8 cellular contexts compared by ENCODE assay signal in the genomic region with DNA sequence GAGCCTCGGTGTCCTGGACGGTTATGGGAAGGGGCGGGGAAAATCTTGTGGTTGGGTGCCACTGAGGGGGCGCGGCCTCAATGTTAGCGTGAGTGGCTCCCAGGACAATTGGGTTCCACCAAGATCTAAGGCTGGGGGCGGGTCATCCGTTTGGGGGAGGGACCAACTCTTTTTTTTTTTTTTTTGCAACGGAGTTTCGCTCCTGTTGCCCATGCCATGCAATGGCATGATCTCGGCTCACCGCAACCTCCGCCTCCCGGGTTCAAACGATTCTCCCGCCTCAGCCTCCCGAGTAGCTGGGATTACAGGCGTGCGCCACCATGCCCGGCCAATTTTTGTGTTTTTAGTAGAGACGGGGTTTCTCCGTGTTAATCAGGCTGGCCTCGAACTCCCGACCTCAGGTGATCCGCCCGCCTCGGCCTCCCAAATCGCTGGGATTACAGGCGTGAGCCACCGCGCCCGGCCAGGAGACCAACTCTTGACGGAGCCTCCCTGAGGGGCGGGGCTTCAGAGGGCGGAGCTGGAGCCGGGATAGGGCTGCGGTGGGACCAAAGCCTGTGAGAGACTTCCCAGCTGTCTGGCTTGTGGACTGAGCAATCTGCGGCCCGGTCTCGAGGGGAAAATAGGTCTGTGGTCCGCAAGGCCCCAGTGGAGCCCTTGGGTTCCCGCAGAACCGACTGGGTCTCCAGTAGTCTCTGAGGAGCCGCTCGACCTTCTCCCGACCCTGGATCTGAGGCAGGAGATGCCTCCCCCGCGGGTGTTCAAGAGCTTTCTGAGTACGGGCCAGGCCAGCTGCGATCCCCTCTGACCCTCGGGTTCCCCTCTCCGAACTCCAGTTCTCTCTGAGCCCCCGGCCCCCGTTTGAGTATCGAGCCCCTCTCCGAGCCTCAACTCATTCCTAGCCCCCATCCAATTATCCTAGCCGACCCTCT. TPM values are rescaled to one million over a fixed set of nuclear protein-coding genes. Genes with fewer than 3 reads are reported as not detected.
DNase-seq lines count a peak whose midpoint lies in the region; ATAC-seq and TF ChIP-seq lines count a peak whose summit lies in the region.

No MANE protein-coding gene starts in this region.

- no peaks in the 10 kb centered on the region for H3K9me3 ChIP-seq in DOHH2 (ENCODE audit: control insufficient read depth, insufficient read depth, low read length)
- H3K9me3 ChIP-seq in naive thymus-derived CD4-positive, alpha-beta T cell (ENCODE audit: control insufficient read depth in 2 of 3, low read length in 3 of 3) = no peaks in the 10 kb centered on the region
- H3K9me3 ChIP-seq in thyroid gland = no peaks in the 10 kb centered on the region

- CTCF ChIA-PET in naive thymus-derived CD4-positive, alpha-beta T cell (lab: Charles Lee) = interaction anchor here (0.7 to 1.5 kb wide), 3 partner anchors 11 to 37 kb away, joined by 3 to 7 read pairs (median 3); no protein-coding TSS in a partner anchor

- POLR2A ChIA-PET in naive thymus-derived CD4-positive, alpha-beta T cell (lab: Charles Lee) = interaction anchor here (0.6 to 7.1 kb wide), 15 partner anchors 15 to 337 kb away, joined by 3 to 72 read pairs (median 3); a partner anchor contains a TSS

- TF ChIP-seq CTCF in DOHH2 (IDR thresholded peaks at IDR 0.05; ENCODE audit: low read depth, low read length, poor library complexity, severe bottlenecking) = no peak
- TF ChIP-seq CTCF in fibroblast of pulmonary artery (IDR thresholded peaks at IDR 0.05; ENCODE audit: low read length, missing control alignments) = no peak
- TF ChIP-seq CTCF in thyroid gland (IDR thresholded peaks at IDR 0.05) = no peak

- H3K36me3 ChIP-seq in DOHH2 (ENCODE audit: control insufficient read depth, low read length) (peaks cover 8% of the 10 kb centered on the region; the same call in 1 of the 2 replicates), thyroid gland (no peaks in the 10 kb centered on the region)
- no peaks in the 10 kb centered on the region for H3K36me3 ChIP-seq in naive thymus-derived CD4-positive, alpha-beta T cell (ENCODE audit: control insufficient read depth in 2 of 3, insufficient read depth in 3 of 3, low read length in 3 of 3)

- H3F3A ChIP-seq in DOHH2 (ENCODE audit: control insufficient read depth, insufficient read depth) = peaks cover 10% of the 10 kb centered on the region

- intact Hi-C loops in naive thymus-derived CD4-positive, alpha-beta T cell (cut with micrococcal nuclease) = loop anchor here (1.0 to 5.0 kb wide), 20 partner anchors 15 to 1624 kb away; a partner anchor contains a TSS
- intact Hi-C loops in thyroid gland (cut with DNase I) = loop anchor here (2.0 to 5.0 kb wide), 2 partner anchors 48 to 266 kb away; a partner anchor contains a TSS

- H3K4me2 ChIP-seq in DOHH2 (ENCODE audit: low read length) = peak overlapping the region; percentile 77

- peak in 1 of 2 donors; percentile 54 for TF ChIP-seq POLR2A in thyroid gland (IDR thresholded peaks at IDR 0.05)

- peak overlapping the region; percentile 83 for H3K4me3 Mint-ChIP-seq in activated T-cell treated with anti-CD3 and anti-CD28 coated beads, Interleukin-2, amount 50 U/mL, for 4 hours
- H3K4me3 Mint-ChIP-seq in naive thymus-derived CD4-positive, alpha-beta T cell = peak overlapping the region; percentile 86 to 98 (median 91)

- peaks cover 46% of the 10 kb centered on the region for H3K4me1 Mint-ChIP-seq in activated T-cell treated with anti-CD3 and anti-CD28 coated beads, Interleukin-2, amount 50 U/mL, for 4 hours (ENCODE audit: low read depth)
- H3K4me1 Mint-ChIP-seq in naive thymus-derived CD4-positive, alpha-beta T cell = peaks cover 16 to 46% (median 35%) of the 10 kb centered on the region in 7 donors

- WGBS in thyroid gland, 2 donors = 6 to 12% methylated on average over 33 to 50 of the region's 57 CpGs

- peak overlapping the region; percentile 89 to 99 (median 94) for H3K27ac Mint-ChIP-seq in naive thymus-derived CD4-positive, alpha-beta T cell

- no peaks in the 10 kb centered on the region for H4K20me1 ChIP-seq in DOHH2 (ENCODE audit: control insufficient read depth, insufficient read depth, low read depth, low read length)

- H3K4me3 ChIP-seq in DOHH2 (ENCODE audit: low read length) (peak overlapping the region; percentile 70), fibroblast of pulmonary artery (replicated peaks; ENCODE audit: low read depth, low read length) (peak overlapping the region; percentile 61), thyroid gland (replicated peaks in 1 of 3) (peak overlapping the region in 2 of 3 donors; percentile 43 to 46)
- peak overlapping the region; percentile 56 for H3K4me3 ChIP-seq in naive thymus-derived CD4-positive, alpha-beta T cell (ENCODE audit: low read length)

- H3K79me2 ChIP-seq in DOHH2 (ENCODE audit: control insufficient read depth, low read length) = no peaks in the 10 kb centered on the region

- ATAC-seq in HG03045 (IDR thresholded peaks at IDR 0.05; ENCODE audit: unreplicated experiment) (peak; percentile 23), GM21529 (IDR thresholded peaks at IDR 0.05; ENCODE audit: unreplicated experiment) (no peak)
- ATAC-seq in activated T-cell treated with anti-CD3 and anti-CD28 coated beads, Interleukin-2, amount 50 U/mL, for 4 hours = no peak
- no peak for ATAC-seq in naive thymus-derived CD4-positive, alpha-beta T cell

- peaks cover 3% of the 10 kb centered on the region for H3K36me3 Mint-ChIP-seq in activated T-cell treated with anti-CD3 and anti-CD28 coated beads, Interleukin-2, amount 50 U/mL, for 4 hours (ENCODE audit: insufficient read depth)
- peaks cover 0 to 3% (median 0%) of the 10 kb centered on the region in 5 donors for H3K36me3 Mint-ChIP-seq in naive thymus-derived CD4-positive, alpha-beta T cell

- H3K27me3 Mint-ChIP-seq in activated T-cell treated with anti-CD3 and anti-CD28 coated beads, Interleukin-2, amount 50 U/mL, for 4 hours (ENCODE audit: low read depth) = no peaks in the 10 kb centered on the region
- peaks cover 0 to 3% (median 0%) of the 10 kb centered on the region in 5 donors for H3K27me3 Mint-ChIP-seq in naive thymus-derived CD4-positive, alpha-beta T cell

- DNase-seq in NCI-H774 (lab: John Stamatoyannopoulos, UW) = peak; percentile 52
- DNase-seq in activated T-cell treated with anti-CD3 and anti-CD28 coated beads, Interleukin-2, amount 50 U/mL, for 4 hours = peak; percentile 31
- peak; percentile 100 for DNase-seq in fibroblast of pulmonary artery (ENCODE audit: low read depth)
- peak in 2 of 9 donors; percentile 55 to 74 for DNase-seq in naive thymus-derived CD4-positive, alpha-beta T cell
- peak; percentile 73 to 81 for DNase-seq in thyroid gland

- H3K27me3 ChIP-seq in DOHH2 (ENCODE audit: control insufficient read depth, low read length) (peaks cover 9% of the 10 kb centered on the region; the same call in 1 of the 2 replicates), thyroid gland (no peaks in the 10 kb centered on the region)
- H3K27me3 ChIP-seq in naive thymus-derived CD4-positive, alpha-beta T cell (ENCODE audit: control insufficient read depth in 2 of 2, insufficient read depth in 2 of 2, low read length in 2 of 2) = no peaks in the 10 kb centered on the region

- no peaks in the 10 kb centered on the region for H3K9me3 Mint-ChIP-seq in activated T-cell treated with anti-CD3 and anti-CD28 coated beads, Interleukin-2, amount 50 U/mL, for 4 hours
- no peaks in the 10 kb centered on the region for H3K9me3 Mint-ChIP-seq in naive thymus-derived CD4-positive, alpha-beta T cell

- H3K9me2 ChIP-seq in DOHH2 (replicated peaks; ENCODE audit: control insufficient read depth, low read length) = no peaks in the 10 kb centered on the region

- H3K27ac ChIP-seq in DOHH2 (ENCODE audit: low read depth, low read length) = peak overlapping the region; percentile 18
- H3K27ac ChIP-seq in naive thymus-derived CD4-positive, alpha-beta T cell (ENCODE audit: low read depth, low read length) = peak overlapping the region; percentile 33
- peak overlapping the region; percentile 52 to 78 (median 58) for H3K27ac ChIP-seq in thyroid gland

- peaks cover 61% of the 10 kb centered on the region for H3K4me1 ChIP-seq in DOHH2 (ENCODE audit: control insufficient read depth, low read length)
- H3K4me1 ChIP-seq in naive thymus-derived CD4-positive, alpha-beta T cell (ENCODE audit: control insufficient read depth in 2 of 2, insufficient read depth in 2 of 2, low read length in 2 of 2) = peaks cover 16 to 28% of the 10 kb centered on the region in 2 donors
- H3K4me1 ChIP-seq in thyroid gland = peaks cover 32 to 37% of the 10 kb centered on the region in 2 donors

RNA-seq across cellular contexts. Expression of a gene that starts 1.1 kb away (rescaled TPM):
- total RNA-seq in activated T-cell treated with anti-CD3 and anti-CD28 coated beads, Interleukin-2, amount 50 U/mL, for 4 hours = 1 to 10 TPM; 1.6 to 2.5 (median 1.9) TPM
- 10 to 100 TPM in 2 of 5 experiments, 1 to 10 TPM in 2, under 1 TPM in 1; 0.35 to 25.0 (median 2.7) TPM for total RNA-seq in naive thymus-derived CD4-positive, alpha-beta T cell
- polyA plus RNA-seq in naive thymus-derived CD4-positive, alpha-beta T cell = not detected
- total RNA-seq in thyroid gland = 1 to 10 TPM; 2.3 to 6.6 (median 5.5) TPM

RNA-seq across cellular contexts. Expression of a gene that starts 48.0 kb away (rescaled TPM):
- 100 to 1,000 TPM; 229 to 264 (median 257) TPM for total RNA-seq in activated T-cell treated with anti-CD3 and anti-CD28 coated beads, Interleukin-2, amount 50 U/mL, for 4 hours
- total RNA-seq in naive thymus-derived CD4-positive, alpha-beta T cell = 100 to 1,000 TPM; 250 to 378 (median 305) TPM
- polyA plus RNA-seq in naive thymus-derived CD4-positive, alpha-beta T cell = 100 to 1,000 TPM; 277 to 360 TPM
- 100 to 1,000 TPM in 3 of 4 donors, 10 to 100 TPM in 1; 80.6 to 166 (median 131) TPM for total RNA-seq in thyroid gland

RNA-seq across cellular contexts. Expression of a gene that starts 48.0 kb away (rescaled TPM):
- total RNA-seq in activated T-cell treated with anti-CD3 and anti-CD28 coated beads, Interleukin-2, amount 50 U/mL, for 4 hours = 100 to 1,000 TPM; 135 to 137 (median 136) TPM
- 100 to 1,000 TPM in 4 of 5 experiments, 10 to 100 TPM in 1; 98.2 to 122 (median 114) TPM for total RNA-seq in naive thymus-derived CD4-positive, alpha-beta T cell
- 10 to 100 TPM; 48.9 to 50.8 TPM for polyA plus RNA-seq in naive thymus-derived CD4-positive, alpha-beta T cell
- 10 to 100 TPM; 30.5 to 44.9 (median 35.7) TPM for total RNA-seq in thyroid gland
